Comparison of ENCODE assay signal across 25 cellular contexts in the genomic region with DNA sequence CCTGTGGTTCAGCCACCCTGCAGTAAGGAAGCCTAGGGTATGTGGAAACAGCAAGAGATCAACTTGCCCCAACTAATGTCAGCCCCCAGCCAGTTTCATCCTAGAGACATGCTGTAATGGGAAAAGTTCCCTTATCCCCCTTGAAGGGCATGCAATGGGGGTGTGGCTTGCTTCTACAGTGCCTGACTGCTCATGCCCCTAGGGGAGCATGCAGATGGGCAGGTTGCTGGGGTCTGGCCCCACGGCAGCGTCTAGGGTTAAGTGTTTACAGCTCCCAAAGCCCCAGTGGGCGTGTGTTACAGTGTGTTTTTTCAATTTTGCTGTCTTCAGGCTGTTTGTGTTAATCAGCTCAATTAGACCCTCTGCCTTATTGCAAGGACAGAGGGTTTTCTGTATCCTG.
"Had no signal": no experiment of that assay in that cellular context is flagged by ENCODE, and none has a peak within 500 bp of the region (broad histone marks: within the 10 kb centered on the region; RNA-seq: fewer than 3 reads in every experiment).

No MANE protein-coding gene starts in this region.

- H3K27me3 ChIP-seq: ascending aorta, body of pancreas, Peyer's patch, SJSA1 had no signal

- H3K27ac ChIP-seq: ascending aorta, body of pancreas, Peyer's patch, SJSA1 had no signal

- H3K36me3 ChIP-seq: ascending aorta, Peyer's patch, SJSA1 had no signal

- FAIRE-seq: bronchial epithelial cell had no signal

- H3K9me3 ChIP-seq: ascending aorta, body of pancreas, Peyer's patch, SJSA1 had no signal

- ATAC-seq: activated CD8-positive, alpha-beta memory T cell treated with anti-CD3 and anti-CD28 coated beads, Interleukin-2, amount 10 ng/mL, durations not matched to agents 7 days and 5 days; activated naive CD4-positive, alpha-beta T cell treated with anti-CD3 and anti-CD28 coated beads, Interleukin-2, amount 50 U/mL, for 72 hours; activated naive CD8-positive, alpha-beta T cell treated with anti-CD3 and anti-CD28 coated beads, Interleukin-2, amount 50 U/mL, for 24 hours; activated T-cell treated with anti-CD3 and anti-CD28 coated beads, Interleukin-2, amount 50 U/mL, for 4 hours; body of pancreas; SK-N-SH treated with all-trans-retinoic acid at 6 μM for 48 hours had no signal

- DNase-seq: activated B cell treated with CpG ODN at 0.5 μM for 24 hours; activated CD4-positive, alpha-beta T cell treated with anti-CD3 and anti-CD28 coated beads for 1 hour; activated CD4-positive, alpha-beta T cell treated with anti-CD3 and anti-CD28 coated beads, Interleukin-2, amount 10 ng/mL, durations not matched to agents 24 days and 14 days; activated CD4-positive, alpha-beta T cell treated with anti-CD3 and anti-CD28 coated beads, Interleukin-2, amount 50 U/mL, for 48 hours; activated CD8-positive, alpha-beta memory T cell treated with anti-CD3 and anti-CD28 coated beads, Interleukin-2, amount 10 ng/mL, durations not matched to agents 7 days and 5 days; activated naive CD4-positive, alpha-beta T cell treated with Interleukin-2 at 50 U/mL for 16 hours; activated naive CD8-positive, alpha-beta T cell treated with anti-CD3 and anti-CD28 coated beads, Interleukin-2, amount 50 U/mL, for 24 hours; activated T-cell treated with anti-CD3 and anti-CD28 coated beads, Interleukin-2, amount 50 U/mL, for 4 hours; amniotic stem cell; body of pancreas; Karpas-422; NCI-H1105 treated with DMSO at 0.1 percent for 48 hours; NCI-H1436 treated with DMSO at 0.1 percent for 48 hours; NCI-H187; NCI-H2081 treated with DMSO at 0.1 percent for 48 hours; NCI-H226; NCI-H526; SHP77; SW 1271 had no signal

- H3K4me3 ChIP-seq: ascending aorta, body of pancreas, Peyer's patch, SJSA1 had no signal

- H3K4me1 ChIP-seq: ascending aorta, body of pancreas, Peyer's patch, SJSA1 had no signal
